ENCODE assay signal across 24 cellular contexts in the genomic region with DNA sequence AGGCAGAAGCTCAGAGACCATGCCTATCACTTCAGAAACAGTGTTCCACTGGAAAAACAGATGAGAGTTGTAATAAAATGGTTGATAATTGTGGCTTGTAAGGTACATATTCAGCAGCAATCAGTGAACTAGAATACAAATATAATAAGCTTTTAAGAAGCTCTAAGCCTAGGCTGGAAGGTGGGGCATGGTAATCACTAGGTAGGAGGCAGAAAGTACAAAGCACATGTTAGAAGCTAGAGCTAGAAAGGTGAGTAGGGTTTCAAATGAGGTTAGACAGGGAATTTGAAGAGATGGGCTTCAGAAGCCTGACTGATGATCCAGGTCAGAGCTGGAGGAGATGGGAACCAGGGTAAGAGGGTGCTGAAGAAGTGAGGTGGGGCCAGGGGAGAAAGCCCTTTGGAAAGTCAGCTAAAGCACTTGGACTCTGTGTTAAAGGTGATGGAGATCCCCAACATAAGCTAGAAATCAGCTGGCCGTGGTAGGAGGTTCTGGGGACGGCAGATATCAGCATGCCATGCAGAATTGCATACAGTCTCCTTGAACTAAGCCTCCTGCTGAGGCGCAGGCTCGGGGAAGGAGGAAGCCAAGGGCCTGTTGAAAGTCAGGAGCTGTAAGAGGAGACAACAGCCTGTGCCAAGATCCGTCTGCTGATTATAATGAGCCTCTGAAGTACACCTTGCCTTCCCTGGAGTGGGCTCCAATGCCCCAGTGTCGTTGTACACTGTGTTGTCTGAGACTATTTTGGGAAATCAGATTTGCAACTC.
"Had no signal": no experiment of that assay in that cellular context is flagged by ENCODE, and none has a peak within 500 bp of the region (broad histone marks: within the 10 kb centered on the region; RNA-seq: fewer than 3 reads in every experiment).

No MANE protein-coding gene starts in this region.

- H3K9me3 ChIP-seq: pancreas, prostate gland, upper lobe of right lung had no signal

- H3K4me1 Mint-ChIP-seq: stimulated activated memory B cell treated with anti-CD40 and anti-IgM and Interleukin-4, amounts not matched to agents 10 μg/mL and 1 μg/mL and 100 μg/mL, for 72 hours had no signal

- H3K27ac Mint-ChIP-seq: activated CD8-positive, alpha-beta T cell treated with anti-CD3 and anti-CD28 coated beads for 36 hours; activated naive CD8-positive, alpha-beta T cell; activated T-helper 2 cell treated with anti-CD3 and anti-CD28 coated beads, Interferon-gamma antibody, Interleukin-2, Interleukin-4, amounts not matched to agents 10 μg/mL and 5 μg/mL and 100 μg/mL, durations not matched to agents 14 hours and 24 hours and 36 hours; stimulated activated memory B cell treated with anti-CD40 and anti-IgM and Interleukin-4, amounts not matched to agents 10 μg/mL and 1 μg/mL and 100 μg/mL, for 72 hours; stimulated activated naive CD8-positive, alpha-beta T cell treated with anti-CD3 and anti-CD28 coated beads, Interleukin-15, amount 100 ng/mL, for 72 hours; T-helper 1 cell treated with Interleukin-12 subunit alpha and Interleukin-12 subunit beta and Interleukin-4 antibody, amounts not matched to agents 30 μg/mL and 1 μg/mL, for 36 hours had no signal

- H3K27me3 Mint-ChIP-seq: activated CD8-positive, alpha-beta T cell treated with anti-CD3 and anti-CD28 coated beads for 36 hours; activated naive CD8-positive, alpha-beta T cell; naive thymus-derived CD4-positive, alpha-beta T cell; stimulated activated memory B cell treated with anti-CD40 and anti-IgM and Interleukin-4, amounts not matched to agents 10 μg/mL and 1 μg/mL and 100 μg/mL, for 72 hours; stimulated activated naive CD8-positive, alpha-beta T cell treated with anti-CD3 and anti-CD28 coated beads, Interleukin-15, amount 100 ng/mL, for 72 hours had no signal

- H3K4me3 Mint-ChIP-seq: activated CD8-positive, alpha-beta T cell treated with anti-CD3 and anti-CD28 coated beads for 36 hours; activated naive CD8-positive, alpha-beta T cell; naive thymus-derived CD4-positive, alpha-beta T cell; stimulated activated memory B cell treated with anti-CD40 and anti-IgM and Interleukin-4, amounts not matched to agents 10 μg/mL and 1 μg/mL and 100 μg/mL, for 72 hours; stimulated activated naive CD8-positive, alpha-beta T cell treated with anti-CD3 and anti-CD28 coated beads, Interleukin-15, amount 100 ng/mL, for 72 hours; T-helper 1 cell treated with Interleukin-12 subunit alpha and Interleukin-12 subunit beta and Interleukin-4 antibody, amounts not matched to agents 30 μg/mL and 1 μg/mL, for 36 hours had no signal

- DNase-seq: activated CD4-positive, alpha-beta T cell treated with anti-CD3 and anti-CD28 coated beads, Interleukin-2, amount 50 U/mL, for 1 hour; activated CD4-positive, CD25-positive, alpha-beta regulatory T cell treated with anti-CD3 and anti-CD28 coated beads, Interleukin-2, amount 50 U/mL, for 72 hours; activated CD8-positive, alpha-beta T cell treated with anti-CD3 and anti-CD28 coated beads for 36 hours; activated T-cell treated with anti-CD3 and anti-CD28 coated beads, Interleukin-2, amount 50 U/mL, for 48 hours; anterior cingulate cortex; dorsolateral prefrontal cortex; effector memory CD4-positive, alpha-beta T cell; left cardiac atrium; midbrain; naive thymus-derived CD4-positive, alpha-beta T cell; pancreas; stimulated activated CD4-positive, alpha-beta T cell treated with anti-CD3 and anti-CD28 coated beads, Interleukin-1b, Interleukin-23, amount 100 ng/mL, for 48 hours; stimulated activated CD4-positive, alpha-beta T cell treated with anti-CD3 and anti-CD28 coated beads, Interleukin-4, amount 100 ng/mL, for 4 hours; stimulated activated CD8-positive, alpha-beta memory T cell treated with anti-CD3 and anti-CD28 coated beads, Interleukin-4, amount 100 ng/mL, for 48 hours; stimulated activated naive CD8-positive, alpha-beta T cell treated with anti-CD3 and anti-CD28 coated beads, Interleukin-15, amount 100 ng/mL, for 72 hours; substantia nigra; T1000; upper lobe of right lung had no signal

- ATAC-seq: activated CD8-positive, alpha-beta T cell treated with anti-CD3 and anti-CD28 coated beads for 36 hours; gastroesophageal sphincter; left cardiac atrium; naive thymus-derived CD4-positive, alpha-beta T cell; pancreas; stimulated activated memory B cell treated with anti-CD40 and anti-IgM and Interleukin-4, amounts not matched to agents 10 μg/mL and 1 μg/mL and 100 μg/mL, for 72 hours; stimulated activated naive CD8-positive, alpha-beta T cell treated with anti-CD3 and anti-CD28 coated beads, Interleukin-15, amount 100 ng/mL, for 72 hours; upper lobe of right lung had no signal

- H3K36me3 Mint-ChIP-seq: stimulated activated memory B cell treated with anti-CD40 and anti-IgM and Interleukin-4, amounts not matched to agents 10 μg/mL and 1 μg/mL and 100 μg/mL, for 72 hours had no signal
